8 cellular contexts compared by ENCODE assay signal in genomic region chr20:49219091-49219923, GRCh38. TPM values are rescaled to one million over a fixed set of nuclear protein-coding genes. Genes with fewer than 3 reads are reported as not detected.
DNase-seq lines count a peak whose midpoint lies in the region; ATAC-seq and TF ChIP-seq lines count a peak whose summit lies in the region.

A gene with protein sequence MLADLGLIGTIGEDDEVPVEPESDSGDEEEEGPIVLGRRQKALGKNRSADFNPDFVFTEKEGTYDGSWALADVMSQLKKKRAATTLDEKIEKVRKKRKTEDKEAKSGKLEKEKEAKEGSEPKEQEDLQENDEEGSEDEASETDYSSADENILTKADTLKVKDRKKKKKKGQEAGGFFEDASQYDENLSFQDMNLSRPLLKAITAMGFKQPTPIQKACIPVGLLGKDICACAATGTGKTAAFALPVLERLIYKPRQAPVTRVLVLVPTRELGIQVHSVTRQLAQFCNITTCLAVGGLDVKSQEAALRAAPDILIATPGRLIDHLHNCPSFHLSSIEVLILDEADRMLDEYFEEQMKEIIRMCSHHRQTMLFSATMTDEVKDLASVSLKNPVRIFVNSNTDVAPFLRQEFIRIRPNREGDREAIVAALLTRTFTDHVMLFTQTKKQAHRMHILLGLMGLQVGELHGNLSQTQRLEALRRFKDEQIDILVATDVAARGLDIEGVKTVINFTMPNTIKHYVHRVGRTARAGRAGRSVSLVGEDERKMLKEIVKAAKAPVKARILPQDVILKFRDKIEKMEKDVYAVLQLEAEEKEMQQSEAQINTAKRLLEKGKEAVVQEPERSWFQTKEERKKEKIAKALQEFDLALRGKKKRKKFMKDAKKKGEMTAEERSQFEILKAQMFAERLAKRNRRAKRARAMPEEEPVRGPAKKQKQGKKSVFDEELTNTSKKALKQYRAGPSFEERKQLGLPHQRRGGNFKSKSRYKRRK (plus strand): TSS chr20:49219416. CDS start chr20:49219449, 33 bp downstream.

- peak within 1 kb of the TSS; percentile 95 for H3K4me3 Mint-ChIP-seq in activated T-cell treated with anti-CD3 and anti-CD28 coated beads, Interleukin-2, amount 50 U/mL, for 4 hours

- TSS peak; percentile 92 for BruUV-seq in Panc1 (replicated peaks; lab: Mats Ljungman, UMichigan)

- CTCF ChIA-PET in Panc1 (lab: Charles Lee) = interaction anchor here (0.5 to 1.2 kb wide), 4 partner anchors 18 to 134 kb away, joined by 3 to 5 read pairs (median 4); no protein-coding TSS in a partner anchor

- no peaks in the 10 kb centered on the region for H3K9me3 Mint-ChIP-seq in activated T-cell treated with anti-CD3 and anti-CD28 coated beads, Interleukin-2, amount 50 U/mL, for 4 hours

- TF ChIP-seq CTCF in Panc1 (IDR thresholded peaks at IDR 0.05) = no peak

- H3K36me3 ChIP-seq in Panc1 (ENCODE audit: control insufficient read depth, insufficient read depth, low read length) (peaks cover 7% of the 10 kb centered on the region; the same call in 1 of the 2 replicates), esophagus (ENCODE audit: control insufficient read depth in 2 of 2, insufficient read depth in 2 of 2, low read length in 1 of 2) (peaks cover 0 to 10% of the 10 kb centered on the region in 2 donors), mucosa of stomach (ENCODE audit: control insufficient read depth, insufficient read depth, low read length) (no peaks in the 10 kb centered on the region)

- 0% methylated on average over 46 of the region's 46 CpGs for WGBS in esophagus, 2 donors

- peak within 1 kb of the TSS; percentile 71 for H3K9ac ChIP-seq in mucosa of stomach (ENCODE audit: low read length)

- POLR2A ChIA-PET in Panc1 (lab: Charles Lee) = interaction anchor here (0.6 kb wide), 3 partner anchors 30 to 504 kb away, joined by 3 to 6 read pairs (median 5); no protein-coding TSS in a partner anchor

- peaks cover 17% of the 10 kb centered on the region for H3K36me3 Mint-ChIP-seq in activated T-cell treated with anti-CD3 and anti-CD28 coated beads, Interleukin-2, amount 50 U/mL, for 4 hours (ENCODE audit: insufficient read depth)

- no peaks in the 10 kb centered on the region for H3K27me3 Mint-ChIP-seq in activated T-cell treated with anti-CD3 and anti-CD28 coated beads, Interleukin-2, amount 50 U/mL, for 4 hours (ENCODE audit: low read depth)

- H3K27ac ChIP-seq in Panc1 (ENCODE audit: low read length) = peak within 1 kb of the TSS; percentile 99
- H3K27ac ChIP-seq in esophagus (ENCODE audit: low read depth in 2 of 2, low read length in 1 of 2) = peak within 1 kb of the TSS; percentile 86 to 97

- intact Hi-C loops in Panc1 (cut with micrococcal nuclease; ENCODE audit: unreplicated experiment) = loop anchor here (5.0 kb wide), 1 partner anchor 87 kb away; no protein-coding TSS in a partner anchor

- no peaks in the 10 kb centered on the region for H3K9me3 ChIP-seq in Panc1 (ENCODE audit: control insufficient read depth, insufficient read depth, low read depth, low read length)
- no peaks in the 10 kb centered on the region for H3K9me3 ChIP-seq in esophagus (ENCODE audit: control insufficient read depth in 2 of 2, insufficient read depth in 1 of 2, low read depth in 1 of 2, low read length in 1 of 2)
- no peaks in the 10 kb centered on the region for H3K9me3 ChIP-seq in mucosa of stomach (ENCODE audit: control insufficient read depth, low read length)

- H3K4me3 ChIP-seq in Panc1 (ENCODE audit: low read depth in 2 of 2, low read length in 2 of 2) = peak within 1 kb of the TSS; percentile 96 to 99
- H3K4me3 ChIP-seq in esophagus (ENCODE audit: low read depth in 1 of 2, low read length in 2 of 2) = peak within 1 kb of the TSS; percentile 69 to 97
- peak within 1 kb of the TSS; percentile 56 for H3K4me3 ChIP-seq in mucosa of stomach (ENCODE audit: low read length)

- ATAC-seq in GM21717 (IDR thresholded peaks at IDR 0.05; ENCODE audit: unreplicated experiment) (peak; percentile 77), Panc1 (peak; percentile 97)
- peak; percentile 92 for ATAC-seq in activated T-cell treated with anti-CD3 and anti-CD28 coated beads, Interleukin-2, amount 50 U/mL, for 4 hours

- no peaks in the 10 kb centered on the region for H3K27me3 ChIP-seq in Panc1 (ENCODE audit: control insufficient read depth, insufficient read depth, low read length)
- no peaks in the 10 kb centered on the region for H3K27me3 ChIP-seq in esophagus (ENCODE audit: control insufficient read depth in 1 of 2, insufficient read depth in 2 of 2, low read length in 2 of 2)
- no peaks in the 10 kb centered on the region for H3K27me3 ChIP-seq in mucosa of stomach (ENCODE audit: control insufficient read depth, insufficient read depth, low read length)

- peaks cover 24% of the 10 kb centered on the region for H3K4me1 Mint-ChIP-seq in activated T-cell treated with anti-CD3 and anti-CD28 coated beads, Interleukin-2, amount 50 U/mL, for 4 hours (ENCODE audit: low read depth)

- in situ Hi-C loops in Panc1 (cut with HindIII; ENCODE audit: low pct_unique_long_range_greater_than_20kb, low sequenced_read_pairs) = no loop called here

- peaks cover 10% of the 10 kb centered on the region; the same call in 1 of the 2 replicates for H3K4me1 ChIP-seq in Panc1 (ENCODE audit: control insufficient read depth, insufficient read depth, low read length)
- peaks cover 6% of the 10 kb centered on the region in 2 donors for H3K4me1 ChIP-seq in esophagus (ENCODE audit: control insufficient read depth in 2 of 2, insufficient read depth in 2 of 2, low read length in 1 of 2)
- peaks cover 5% of the 10 kb centered on the region for H3K4me1 ChIP-seq in mucosa of stomach (ENCODE audit: control insufficient read depth, insufficient read depth, low read length)

- DNase-seq in DMS153 treated with DMSO at 0.1 percent for 48 hours (lab: John Stamatoyannopoulos, UW; ENCODE audit: unreplicated experiment) = peak; percentile 96
- peak; percentile 94 for DNase-seq in KG1 (lab: John Stamatoyannopoulos, UW)
- peak; percentile 99 for DNase-seq in Panc1 (ENCODE audit: low read depth, low spot score)
- DNase-seq in activated T-cell treated with anti-CD3 and anti-CD28 coated beads, Interleukin-2, amount 50 U/mL, for 4 hours = peak; percentile 95
- DNase-seq in stimulated activated CD8-positive, alpha-beta memory T cell treated with anti-CD3 and anti-CD28 coated beads, Interleukin-7, amount 100 ng/mL, for 1 hour (ENCODE audit: low read depth in 2 of 2) = peak; percentile 91 to 92

RNA-seq across cellular contexts. Expression of the gene that starts here (rescaled TPM):
- total RNA-seq in Panc1 (2021; ENCODE audit: unreplicated experiment) = 63.4 TPM
- polyA plus RNA-seq in Panc1 (2012; ENCODE audit: insufficient read length) = 79.2 TPM
- 10 to 100 TPM; 89.6 to 94.8 (median 93.1) TPM for total RNA-seq in activated T-cell treated with anti-CD3 and anti-CD28 coated beads, Interleukin-2, amount 50 U/mL, for 4 hours
- polyA plus RNA-seq in esophagus = 10 to 100 TPM; 14.2 to 27.0 TPM

Comparison
In these comparisons a context has a peak if more than half of its experiments do, and no peak if none do; other contexts are left out.
1. Peak in every context shown above with its lines: DNase-seq, ATAC-seq, H3K4me3 ChIP-seq and H3K27ac ChIP-seq.